9 cellular contexts compared by ENCODE assay signal in genomic region chr2:147297820-147298219, GRCh38.
DNase-seq lines count a peak whose midpoint lies in the region; ATAC-seq, FAIRE-seq and TF ChIP-seq lines count a peak whose summit lies in the region.
"Had no signal": no experiment of that assay in that cellular context is flagged by ENCODE, and none has a peak within 500 bp of the region (broad histone marks: within the 10 kb centered on the region; RNA-seq: fewer than 3 reads in every experiment).

No MANE protein-coding gene starts in this region.

- intact Hi-C loops in esophagus muscularis mucosa (cut with DNase I) (no loop called here), sigmoid colon (cut with DNase I) (no loop called here)

- TF ChIP-seq CTCF in esophagus muscularis mucosa (IDR thresholded peaks at IDR 0.05) = no peak
- no peak for TF ChIP-seq CTCF in sigmoid colon (IDR thresholded peaks at IDR 0.05)

- WGBS in esophagus muscularis mucosa = 86% methylated on average over 3 of the region's 3 CpGs
- 78 to 86% methylated on average over 3 of the region's 3 CpGs for WGBS in sigmoid colon, 2 donors

- H3K4me3 ChIP-seq in esophagus muscularis mucosa = no peak overlapping the region
- no peak overlapping the region for H3K4me3 ChIP-seq in sigmoid colon

- ATAC-seq in GM21529 (IDR thresholded peaks at IDR 0.05; ENCODE audit: unreplicated experiment) = peak; percentile 98
- peak; percentile 87 for ATAC-seq in HG03558 (IDR thresholded peaks at IDR 0.05; ENCODE audit: extremely low read depth, unreplicated experiment)

- TF ChIP-seq POLR2A in esophagus muscularis mucosa (IDR thresholded peaks at IDR 0.05; ENCODE audit: low read depth) (no peak), sigmoid colon (IDR thresholded peaks at IDR 0.05) (no peak)

- no peak for TF ChIP-seq EP300 in esophagus muscularis mucosa (IDR thresholded peaks at IDR 0.05)
- TF ChIP-seq EP300 in sigmoid colon (IDR thresholded peaks at IDR 0.05) = no peak

- peak; percentile 86 for FAIRE-seq in GM18507 (lab: Jason Lieb, UNC)
- FAIRE-seq: islet of Langerhans had no signal

- H3K36me3 ChIP-seq in esophagus muscularis mucosa (no peaks in the 10 kb centered on the region), sigmoid colon (no peaks in the 10 kb centered on the region)

- no peaks in the 10 kb centered on the region for H3K9me3 ChIP-seq in esophagus muscularis mucosa
- H3K9me3 ChIP-seq in sigmoid colon = no peaks in the 10 kb centered on the region

- peak; percentile 15 for DNase-seq in GM18507 (ENCODE audit: extremely low spot score, insufficient read length, low read depth)
- no peak for DNase-seq in esophagus muscularis mucosa (ENCODE audit: extremely low spot score)
- DNase-seq in NCI-H82 treated with DMSO at 0.1 percent for 48 hours (lab: John Stamatoyannopoulos, UW; ENCODE audit: unreplicated experiment) = no peak
- DNase-seq in activated CD8-positive, alpha-beta memory T cell treated with anti-CD3 and anti-CD28 coated beads, Interleukin-2, amount 50 U/mL, for 48 hours = no peak
- no peak for DNase-seq in sigmoid colon
- no peak for DNase-seq in NCI-H1417 (lab: John Stamatoyannopoulos, UW)

- H3K4me1 ChIP-seq in esophagus muscularis mucosa (peaks cover 0 to 52% (median 36%) of the 10 kb centered on the region in 4 donors), sigmoid colon (peaks cover 0 to 32% (median 21%) of the 10 kb centered on the region in 4 donors)

- H3K27ac ChIP-seq in esophagus muscularis mucosa (replicated peaks in 1 of 4) (peak overlapping the region; percentile 63 to 71 (median 65)), sigmoid colon (peak overlapping the region in 2 of 4 donors; percentile 9 to 61)

- H3K27me3 ChIP-seq in esophagus muscularis mucosa (no peaks in the 10 kb centered on the region), sigmoid colon (no peaks in the 10 kb centered on the region)
